20 cellular contexts compared by ENCODE assay signal in the genomic region with DNA sequence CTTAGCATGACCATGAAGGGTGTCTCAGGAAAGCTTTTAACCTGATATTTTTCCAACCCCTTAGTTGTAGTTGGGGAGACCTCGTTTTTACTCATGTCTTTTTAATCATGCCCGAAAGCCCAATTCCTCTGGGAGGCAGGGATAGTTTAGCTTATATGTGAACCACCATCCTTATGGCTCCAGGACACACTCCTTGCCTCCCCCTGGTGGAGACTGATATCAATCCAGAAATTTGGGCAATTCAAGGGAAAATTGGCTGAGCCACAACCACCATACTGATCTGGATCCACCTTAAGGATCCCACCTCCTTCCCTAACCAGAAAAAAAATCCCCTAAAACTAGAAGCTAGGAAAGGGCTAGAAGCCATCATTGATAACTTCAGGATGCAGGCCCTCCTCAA. TPM values are rescaled to one million over a fixed set of nuclear protein-coding genes. Genes with fewer than 3 reads are reported as not detected.
DNase-seq lines count a peak whose midpoint lies in the region; ATAC-seq, FAIRE-seq and TF ChIP-seq lines count a peak whose summit lies in the region.
"Had no signal": no experiment of that assay in that cellular context is flagged by ENCODE, and none has a peak within 500 bp of the region (broad histone marks: within the 10 kb centered on the region; RNA-seq: fewer than 3 reads in every experiment).

No MANE protein-coding gene starts in this region.

- H3K4me2 ChIP-seq in astrocyte (ENCODE audit: low read length): no peak overlapping the region
- H3K4me2 ChIP-seq: A549 had no signal

- no peak for FAIRE-seq in astrocyte (lab: Jason Lieb, UNC)
- no peak for FAIRE-seq in urothelium cell line (lab: Jason Lieb, UNC)
- FAIRE-seq: A549, GM19239 had no signal

- H3K4me1 ChIP-seq in astrocyte (ENCODE audit: insufficient read depth, low read length) (no peaks in the 10 kb centered on the region), foreskin keratinocyte (no peaks in the 10 kb centered on the region)
- H3K4me1 ChIP-seq: A549, SJSA1 had no signal

- H3K9me3 ChIP-seq in astrocyte (ENCODE audit: insufficient read depth, low read depth, low read length): peaks cover 8% of the 10 kb centered on the region
- H3K9me3 ChIP-seq: A549, SJSA1, thoracic aorta had no signal

- H3K9me3 Mint-ChIP-seq in astrocyte (ENCODE audit: unreplicated experiment): peaks cover 13% of the 10 kb centered on the region
- H3K9me3 Mint-ChIP-seq in activated CD8-positive, alpha-beta memory T cell treated with anti-CD3 and anti-CD28 coated beads, Interleukin-2, amount 10 ng/mL, durations not matched to agents 7 days and 5 days (ENCODE audit: low read depth): peaks cover 7% of the 10 kb centered on the region

- H3K27me3 ChIP-seq in astrocyte (ENCODE audit: insufficient read depth, low read length) (no peaks in the 10 kb centered on the region), foreskin keratinocyte (peaks cover 17% of the 10 kb centered on the region)
- H3K27me3 ChIP-seq: SJSA1 had no signal

- CTCF ChIA-PET in activated CD8-positive, alpha-beta memory T cell treated with anti-CD3 and anti-CD28 coated beads, Interleukin-2, amount 10 ng/mL, durations not matched to agents 7 days and 5 days (lab: Charles Lee): no interaction called here

- no peaks in the 10 kb centered on the region for H3K79me2 ChIP-seq in astrocyte (ENCODE audit: insufficient read depth, low read length)

- H3K36me3 Mint-ChIP-seq in astrocyte (ENCODE audit: low read depth, unreplicated experiment): peaks cover 10% of the 10 kb centered on the region
- H3K36me3 Mint-ChIP-seq in activated CD8-positive, alpha-beta memory T cell treated with anti-CD3 and anti-CD28 coated beads, Interleukin-2, amount 10 ng/mL, durations not matched to agents 7 days and 5 days: peaks cover 2% of the 10 kb centered on the region
- H3K36me3 Mint-ChIP-seq: activated naive CD8-positive, alpha-beta T cell treated with anti-CD3 and anti-CD28 coated beads, Interleukin-2, amount 10 ng/mL, durations not matched to agents 7 days and 5 days; memory B cell had no signal

- H3K4me3 ChIP-seq in astrocyte (ENCODE audit: insufficient read depth, low read depth, low read length): no peak overlapping the region
- H3K4me3 ChIP-seq: A549, SJSA1, thoracic aorta had no signal

- TF ChIP-seq CTCF in 22Rv1 (IDR thresholded peaks at IDR 0.05) (peak; percentile 44), astrocyte (IDR thresholded peaks at IDR 0.05; ENCODE audit: insufficient read depth, low read depth, low read length) (peak; percentile 20), foreskin keratinocyte (conservative IDR thresholded peaks at IDR 0.05) (peak; percentile 46)

- H3K36me3 ChIP-seq in astrocyte (ENCODE audit: insufficient read depth, low read length): no peaks in the 10 kb centered on the region
- H3K36me3 ChIP-seq: SJSA1, thoracic aorta had no signal

- H3K27ac ChIP-seq in 22Rv1 (no peak overlapping the region), astrocyte (ENCODE audit: low read depth, low read length) (no peak overlapping the region), foreskin keratinocyte (no peak overlapping the region)
- H3K27ac ChIP-seq: A549, SJSA1, thoracic aorta had no signal

- H3K27me3 Mint-ChIP-seq in astrocyte (ENCODE audit: low read depth, unreplicated experiment): no peaks in the 10 kb centered on the region
- H3K27me3 Mint-ChIP-seq in activated CD8-positive, alpha-beta memory T cell treated with anti-CD3 and anti-CD28 coated beads, Interleukin-2, amount 10 ng/mL, durations not matched to agents 7 days and 5 days: peaks cover 8% of the 10 kb centered on the region
- H3K27me3 Mint-ChIP-seq: memory B cell had no signal

- no peaks in the 10 kb centered on the region for H4K20me1 ChIP-seq in astrocyte (ENCODE audit: insufficient read depth, low read length)

- H3K4me1 Mint-ChIP-seq in astrocyte (ENCODE audit: low read depth, unreplicated experiment): no peaks in the 10 kb centered on the region
- no peaks in the 10 kb centered on the region for H3K4me1 Mint-ChIP-seq in activated CD8-positive, alpha-beta memory T cell treated with anti-CD3 and anti-CD28 coated beads, Interleukin-2, amount 10 ng/mL, durations not matched to agents 7 days and 5 days
- H3K4me1 Mint-ChIP-seq: activated naive CD8-positive, alpha-beta T cell treated with anti-CD3 and anti-CD28 coated beads, Interleukin-2, amount 10 ng/mL, durations not matched to agents 7 days and 5 days; central memory CD8-positive, alpha-beta T cell; memory B cell had no signal

- H3K9ac ChIP-seq in astrocyte (ENCODE audit: low read length): no peak overlapping the region

- DNase-seq in H4 (ENCODE audit: low spot score) (peak; percentile 11), astrocyte (ENCODE audit: low read depth) (no peak), foreskin keratinocyte (no peak), urothelium cell line (ENCODE audit: low spot score) (no peak)
- DNase-seq in activated CD8-positive, alpha-beta memory T cell treated with anti-CD3 and anti-CD28 coated beads, Interleukin-2, amount 10 ng/mL, durations not matched to agents 7 days and 5 days: no peak
- DNase-seq: activated naive CD8-positive, alpha-beta T cell treated with anti-CD3 and anti-CD28 coated beads, Interleukin-2, amount 10 ng/mL, durations not matched to agents 7 days and 5 days; activated T-cell treated with anti-CD3 and anti-CD28 coated beads, Interleukin-2, amount 50 U/mL, for 4 hours; Karpas-422; NCI-H1436; NCI-H345; stimulated activated CD4-positive, alpha-beta T cell treated with anti-CD3 and anti-CD28 coated beads, Interleukin-4, amount 100 ng/mL, for 24 hours had no signal

- H3K27ac Mint-ChIP-seq in astrocyte (ENCODE audit: unreplicated experiment): no peak overlapping the region
- no peak overlapping the region for H3K27ac Mint-ChIP-seq in activated CD8-positive, alpha-beta memory T cell treated with anti-CD3 and anti-CD28 coated beads, Interleukin-2, amount 10 ng/mL, durations not matched to agents 7 days and 5 days
- H3K27ac Mint-ChIP-seq: activated naive CD8-positive, alpha-beta T cell treated with anti-CD3 and anti-CD28 coated beads, Interleukin-2, amount 10 ng/mL, durations not matched to agents 7 days and 5 days; memory B cell had no signal

- no peak overlapping the region for H2AFZ ChIP-seq in astrocyte (ENCODE audit: low read depth, low read length)

- ATAC-seq in foreskin keratinocyte (no peak), GM18502 (IDR thresholded peaks at IDR 0.05; ENCODE audit: poor library complexity, unreplicated experiment) (no peak), HG03280 (IDR thresholded peaks at IDR 0.05; ENCODE audit: unreplicated experiment) (no peak)
- no peak for ATAC-seq in activated CD8-positive, alpha-beta memory T cell treated with anti-CD3 and anti-CD28 coated beads, Interleukin-2, amount 10 ng/mL, durations not matched to agents 7 days and 5 days
- ATAC-seq: A549; activated T-cell treated with anti-CD3 and anti-CD28 coated beads, Interleukin-2, amount 50 U/mL, for 4 hours had no signal

- H3K4me3 Mint-ChIP-seq in astrocyte (ENCODE audit: unreplicated experiment): no peak overlapping the region
- no peak overlapping the region for H3K4me3 Mint-ChIP-seq in activated CD8-positive, alpha-beta memory T cell treated with anti-CD3 and anti-CD28 coated beads, Interleukin-2, amount 10 ng/mL, durations not matched to agents 7 days and 5 days
- H3K4me3 Mint-ChIP-seq: activated naive CD8-positive, alpha-beta T cell treated with anti-CD3 and anti-CD28 coated beads, Interleukin-2, amount 10 ng/mL, durations not matched to agents 7 days and 5 days; activated T-cell treated with anti-CD3 and anti-CD28 coated beads, Interleukin-2, amount 50 U/mL, for 4 hours; central memory CD8-positive, alpha-beta T cell; memory B cell had no signal

RNA-seq across cellular contexts. Expression of a gene that starts 13.4 kb away (rescaled TPM):
- total RNA-seq in H4 (2014; rRNA removed; shearing (Covaris generic)): 0.02 TPM in 1 of 2 replicates, not detected in the other
- 10.4 and 10.5 TPM in 2 replicates for total RNA-seq in astrocyte
- total RNA-seq in foreskin keratinocyte: 0.03 TPM in 1 of 2 replicates, not detected in the other
- not detected in 2 replicates for polyA plus RNA-seq in foreskin keratinocyte
- not detected for total RNA-seq in activated CD8-positive, alpha-beta memory T cell treated with anti-CD3 and anti-CD28 coated beads, Interleukin-2, amount 10 ng/mL, durations not matched to agents 7 days and 5 days
- polyA plus RNA-seq: A549 had no signal

Comparison
In these comparisons a context has a peak if more than half of its experiments do, and no peak if none do; other contexts are left out.
1. RNA of a gene that starts 13.4 kb away (total RNA-seq): 10.4 to 10.5 TPM in astrocyte; not detected in activated CD8-positive, alpha-beta memory T cell treated with anti-CD3 and anti-CD28 coated beads, Interleukin-2, amount 10 ng/mL, durations not matched to agents 7 days and 5 days, 0.02 TPM in H4 and 0.03 TPM in foreskin keratinocyte; every median in the first group is over 10 times any median in the second.
2. Peak in every context shown above with its lines, with median percentiles within 50 percentile points of each other: CTCF ChIP-seq.